Comparison of ENCODE assay signal across 12 cellular contexts in genomic region chr15:59516655-59517461, GRCh38.
A peak's percentile ranks its signal among the peaks of the same experiment; 100 is the strongest.
DNase-seq lines count a peak whose midpoint lies in the region; ATAC-seq and TF ChIP-seq lines count a peak whose summit lies in the region.
"Had no signal": no experiment of that assay in that cellular context is flagged by ENCODE, and none has a peak within 500 bp of the region (broad histone marks: within the 10 kb centered on the region; RNA-seq: fewer than 3 reads in every experiment).

No MANE protein-coding gene starts in this region.

- no peak for TF ChIP-seq POLR2A in sigmoid colon (IDR thresholded peaks at IDR 0.05)

- TF ChIP-seq EP300 in sigmoid colon (IDR thresholded peaks at IDR 0.05): no peak

- peak overlapping the region; percentile 41; the same call in 1 of the 2 replicates for H2AFZ ChIP-seq in OCI-LY1 (ENCODE audit: low read length)
- peak overlapping the region; percentile 68 for H2AFZ ChIP-seq in parathyroid adenoma

- H4K20me1 ChIP-seq in OCI-LY1 (ENCODE audit: insufficient read depth, low read length): no peaks in the 10 kb centered on the region

- H3K27me3 Mint-ChIP-seq in activated T-cell treated with anti-CD3 and anti-CD28 coated beads, Interleukin-2, amount 50 U/mL, for 24 hours: no peaks in the 10 kb centered on the region

- H3K9me2 ChIP-seq in OCI-LY1 (ENCODE audit: low read depth, low read length): no peaks in the 10 kb centered on the region
- H3K9me2 ChIP-seq: SK-N-SH had no signal

- peaks cover 5% of the 10 kb centered on the region for H3K4me1 Mint-ChIP-seq in activated T-cell treated with anti-CD3 and anti-CD28 coated beads, Interleukin-2, amount 50 U/mL, for 24 hours (ENCODE audit: low read depth)
- H3K4me1 Mint-ChIP-seq: brain had no signal

- H3F3A ChIP-seq in OCI-LY1 (ENCODE audit: insufficient read depth, low read length): no peaks in the 10 kb centered on the region

- H3K4me3 Mint-ChIP-seq in activated T-cell treated with anti-CD3 and anti-CD28 coated beads, Interleukin-2, amount 50 U/mL, for 24 hours: no peak overlapping the region
- H3K4me3 Mint-ChIP-seq: brain; effector memory CD8-positive, alpha-beta T cell had no signal

- 72 to 89% methylated on average over 9 of the region's 9 CpGs for WGBS in sigmoid colon, 2 donors

- DNase-seq in DMS153 treated with DMSO at 0.1 percent for 48 hours (lab: John Stamatoyannopoulos, UW; ENCODE audit: unreplicated experiment) (no peak), sigmoid colon (no peak), left colon (no peak)
- no peak for DNase-seq in activated T-cell treated with anti-CD3 and anti-CD28 coated beads, Interleukin-2, amount 50 U/mL, for 24 hours
- DNase-seq: effector memory CD8-positive, alpha-beta T cell; small intestine had no signal

- H3K27me3 ChIP-seq in OCI-LY1 (ENCODE audit: insufficient read depth, low read length): no peaks in the 10 kb centered on the region
- H3K27me3 ChIP-seq in parathyroid adenoma (ENCODE audit: control insufficient read depth, insufficient read depth, low read length): no peaks in the 10 kb centered on the region
- H3K27me3 ChIP-seq in sigmoid colon: no peaks in the 10 kb centered on the region

- peaks cover 37% of the 10 kb centered on the region for H3K36me3 ChIP-seq in OCI-LY1 (ENCODE audit: insufficient read depth, low read length)
- H3K36me3 ChIP-seq in parathyroid adenoma (ENCODE audit: control insufficient read depth, insufficient read depth, low read length): no peaks in the 10 kb centered on the region
- H3K36me3 ChIP-seq in sigmoid colon: no peaks in the 10 kb centered on the region

- no peaks in the 10 kb centered on the region for H3K9me3 Mint-ChIP-seq in activated T-cell treated with anti-CD3 and anti-CD28 coated beads, Interleukin-2, amount 50 U/mL, for 24 hours
- H3K9me3 Mint-ChIP-seq: brain; effector memory CD8-positive, alpha-beta T cell had no signal

- H3K4me3 ChIP-seq in OCI-LY1 (ENCODE audit: low read depth, low read length, poor library complexity, severe bottlenecking): peak overlapping the region; percentile 20
- H3K4me3 ChIP-seq in parathyroid adenoma (ENCODE audit: low read depth, low read length): no peak overlapping the region
- no peak overlapping the region for H3K4me3 ChIP-seq in sigmoid colon

- H3K27ac ChIP-seq in OCI-LY1 (ENCODE audit: low read depth, low read length, poor library complexity, severe bottlenecking) (peak overlapping the region; percentile 85), parathyroid adenoma (no peak overlapping the region), sigmoid colon (no peak overlapping the region)

- no peak overlapping the region for H3K27ac Mint-ChIP-seq in activated T-cell treated with anti-CD3 and anti-CD28 coated beads, Interleukin-2, amount 50 U/mL, for 24 hours
- H3K27ac Mint-ChIP-seq: brain had no signal

- H3K4me2 ChIP-seq in OCI-LY1 (ENCODE audit: low read length) (peak overlapping the region; percentile 61), parathyroid adenoma (ENCODE audit: low read length) (no peak overlapping the region)
- H3K4me2 ChIP-seq: SK-N-SH had no signal

- ATAC-seq in GM18517 (IDR thresholded peaks at IDR 0.05; ENCODE audit: unreplicated experiment) (peak; percentile 59), HG02571 (IDR thresholded peaks at IDR 0.05; ENCODE audit: unreplicated experiment) (peak; percentile 39), left colon (no peak)
- ATAC-seq: effector memory CD8-positive, alpha-beta T cell had no signal

- H3K36me3 Mint-ChIP-seq in activated T-cell treated with anti-CD3 and anti-CD28 coated beads, Interleukin-2, amount 50 U/mL, for 24 hours (ENCODE audit: low read depth): no peaks in the 10 kb centered on the region
- H3K36me3 Mint-ChIP-seq: brain had no signal

- H3K79me2 ChIP-seq in OCI-LY1 (ENCODE audit: insufficient read depth, low read length): no peaks in the 10 kb centered on the region
- H3K79me2 ChIP-seq in parathyroid adenoma: no peaks in the 10 kb centered on the region

- H3K9me3 ChIP-seq in OCI-LY1 (ENCODE audit: low read length): no peaks in the 10 kb centered on the region
- H3K9me3 ChIP-seq in parathyroid adenoma (ENCODE audit: control insufficient read depth, low read length): no peaks in the 10 kb centered on the region
- no peaks in the 10 kb centered on the region for H3K9me3 ChIP-seq in sigmoid colon
- H3K9me3 ChIP-seq: SK-N-SH had no signal

- TF ChIP-seq CTCF in OCI-LY1 (IDR thresholded peaks at IDR 0.05; ENCODE audit: low read length) (no peak), parathyroid adenoma (IDR thresholded peaks at IDR 0.05) (no peak), sigmoid colon (IDR thresholded peaks at IDR 0.05) (no peak)

- peak overlapping the region; percentile 34; the same call in 1 of the 2 replicates for H3K9ac ChIP-seq in OCI-LY1 (ENCODE audit: low read length)
- no peak overlapping the region for H3K9ac ChIP-seq in parathyroid adenoma
- H3K9ac ChIP-seq: SK-N-SH had no signal

- H3K4me1 ChIP-seq in OCI-LY1 (ENCODE audit: insufficient read depth, low read length, severe bottlenecking): peaks cover 30% of the 10 kb centered on the region
- no peaks in the 10 kb centered on the region for H3K4me1 ChIP-seq in parathyroid adenoma
- no peaks in the 10 kb centered on the region for H3K4me1 ChIP-seq in sigmoid colon

- intact Hi-C loops in sigmoid colon (cut with DNase I): no loop called here
- intact Hi-C loops in left colon (cut with DNase I, micrococcal nuclease): no loop called here
